In genomic region chr9:125609744-125610143, GRCh38 we compare ENCODE assay signal across 13 cellular contexts.
"Had no signal": no experiment of that assay in that cellular context is flagged by ENCODE, and none has a peak within 500 bp of the region (broad histone marks: within the 10 kb centered on the region; RNA-seq: fewer than 3 reads in every experiment).

No MANE protein-coding gene starts in this region.

- H3K27me3 Mint-ChIP-seq: naive B cell, type B pancreatic cell had no signal

- H3K4me3 Mint-ChIP-seq: naive B cell; neural crest cell; T-helper 1 cell treated with Interleukin-12 subunit alpha and Interleukin-12 subunit beta and Interleukin-4 antibody, amounts not matched to agents 30 μg/mL and 1 μg/mL, for 36 hours; type B pancreatic cell had no signal

- ATAC-seq: body of pancreas, foreskin keratinocyte, mucosa of descending colon had no signal

- H3K36me3 Mint-ChIP-seq: naive B cell, type B pancreatic cell had no signal

- H3K9me3 Mint-ChIP-seq: naive B cell; T-helper 1 cell treated with Interleukin-12 subunit alpha and Interleukin-12 subunit beta and Interleukin-4 antibody, amounts not matched to agents 30 μg/mL and 1 μg/mL, for 36 hours; type B pancreatic cell had no signal

- H3K27ac Mint-ChIP-seq: T-helper 1 cell treated with Interleukin-12 subunit alpha and Interleukin-12 subunit beta and Interleukin-4 antibody, amounts not matched to agents 30 μg/mL and 1 μg/mL, for 36 hours; type B pancreatic cell had no signal

- DNase-seq: activated naive CD4-positive, alpha-beta T cell; body of pancreas; dorsolateral prefrontal cortex; foreskin keratinocyte; mesenchymal stem cell; mucosa of descending colon; naive B cell; stimulated activated CD4-positive, alpha-beta T cell treated with anti-CD3 and anti-CD28 coated beads, Interleukin-2, amount 100 ng/mL, for 24 hours; testis; WERI-Rb-1 had no signal
